ENCODE assay signal across 30 cellular contexts in the genomic region with DNA sequence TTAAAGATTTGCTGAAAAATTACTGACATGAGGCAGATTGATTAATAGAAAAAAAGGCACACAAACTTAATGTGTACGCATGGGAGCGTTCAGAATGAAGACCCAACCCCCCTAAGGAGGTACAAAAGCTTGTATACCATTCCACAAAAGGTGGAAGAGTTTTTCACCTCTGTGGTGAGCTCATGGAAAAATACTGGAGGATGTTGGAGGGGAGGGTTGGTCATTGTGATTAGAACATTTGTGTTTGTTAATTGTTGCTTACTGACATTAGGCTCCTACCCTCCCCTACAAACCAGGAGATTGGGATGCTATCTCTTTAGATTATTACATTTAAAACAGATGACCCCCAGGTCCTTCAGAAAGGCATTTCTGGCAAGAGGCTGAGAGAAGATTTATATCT.
"Had no signal": no experiment of that assay in that cellular context is flagged by ENCODE, and none has a peak within 500 bp of the region (broad histone marks: within the 10 kb centered on the region; RNA-seq: fewer than 3 reads in every experiment).

No MANE protein-coding gene starts in this region.

- H3K36me3 Mint-ChIP-seq: stimulated activated naive B cell treated with anti-CD40 and anti-IgM and Interleukin-4, amounts not matched to agents 10 μg/mL and 1 μg/mL and 100 μg/mL, for 72 hours had no signal

- DNase-seq: cortex of kidney; effector memory CD8-positive, alpha-beta T cell; erythroblast; esophagus squamous epithelium; foreskin melanocyte; glutamatergic neuron; heart right ventricle; hippocampal formation; left cardiac atrium; left lung; mesenchymal stem cell; midbrain; naive thymus-derived CD4-positive, alpha-beta T cell; nucleus accumbens; ovary; posterior cingulate gyrus; psoas muscle; right lobe of liver; small intestine; stimulated activated CD4-positive, alpha-beta T cell treated with anti-CD3 and anti-CD28 coated beads, Interleukin-15, amount 100 ng/mL, for 24 hours; stimulated activated CD4-positive, alpha-beta T cell treated with anti-CD3 and anti-CD28 coated beads, Interleukin-2, amount 100 ng/mL, for 48 hours; stimulated activated naive B cell treated with anti-CD40 and anti-IgM and Interleukin-4, amounts not matched to agents 10 μg/mL and 1 μg/mL and 100 μg/mL, for 72 hours; upper lobe of left lung had no signal

- H3K36me3 ChIP-seq: esophagus squamous epithelium, heart right ventricle, left lung, ovary, right lobe of liver, thoracic aorta, tibial nerve, upper lobe of left lung had no signal

- H3K27ac ChIP-seq: esophagus squamous epithelium, heart right ventricle, left lung, ovary, psoas muscle, right lobe of liver, thoracic aorta, tibial nerve, upper lobe of left lung had no signal

- H3K9me3 ChIP-seq: esophagus squamous epithelium, ovary, psoas muscle, right lobe of liver, thoracic aorta had no signal

- H3K4me3 Mint-ChIP-seq: effector memory CD8-positive, alpha-beta T cell; naive thymus-derived CD4-positive, alpha-beta T cell; nephron; stimulated activated naive B cell treated with anti-CD40 and anti-IgM and Interleukin-4, amounts not matched to agents 10 μg/mL and 1 μg/mL and 100 μg/mL, for 72 hours; stimulated activated naive CD8-positive, alpha-beta T cell treated with anti-CD3 and anti-CD28 coated beads, Interleukin-15, Interleukin-2, amounts not matched to agents 100 ng/mL and 50 ng/mL, for 24 hours had no signal

- H3K4me1 Mint-ChIP-seq: naive thymus-derived CD4-positive, alpha-beta T cell; nephron; stimulated activated naive B cell treated with anti-CD40 and anti-IgM and Interleukin-4, amounts not matched to agents 10 μg/mL and 1 μg/mL and 100 μg/mL, for 72 hours had no signal

- H3K27ac Mint-ChIP-seq: effector memory CD8-positive, alpha-beta T cell; naive thymus-derived CD4-positive, alpha-beta T cell; stimulated activated naive B cell treated with anti-CD40 and anti-IgM and Interleukin-4, amounts not matched to agents 10 μg/mL and 1 μg/mL and 100 μg/mL, for 72 hours; stimulated activated naive CD8-positive, alpha-beta T cell treated with anti-CD3 and anti-CD28 coated beads, Interleukin-15, Interleukin-2, amounts not matched to agents 100 ng/mL and 50 ng/mL, for 24 hours had no signal

- H3K27me3 Mint-ChIP-seq: effector memory CD8-positive, alpha-beta T cell; naive thymus-derived CD4-positive, alpha-beta T cell; stimulated activated naive B cell treated with anti-CD40 and anti-IgM and Interleukin-4, amounts not matched to agents 10 μg/mL and 1 μg/mL and 100 μg/mL, for 72 hours; stimulated activated naive CD8-positive, alpha-beta T cell treated with anti-CD3 and anti-CD28 coated beads, Interleukin-15, Interleukin-2, amounts not matched to agents 100 ng/mL and 50 ng/mL, for 24 hours had no signal

- FAIRE-seq: endometrium, islet of Langerhans, small intestine, urothelium cell line had no signal

- H3K4me3 ChIP-seq: esophagus squamous epithelium, heart right ventricle, left lung, ovary, psoas muscle, right lobe of liver, thoracic aorta, tibial nerve, upper lobe of left lung had no signal

- H3K27me3 ChIP-seq: esophagus squamous epithelium, heart right ventricle, left lung, ovary, right lobe of liver, tibial nerve, upper lobe of left lung had no signal

- H3K4me1 ChIP-seq: esophagus squamous epithelium, heart right ventricle, left lung, psoas muscle, right lobe of liver, tibial nerve, upper lobe of left lung had no signal
